In the genomic region with DNA sequence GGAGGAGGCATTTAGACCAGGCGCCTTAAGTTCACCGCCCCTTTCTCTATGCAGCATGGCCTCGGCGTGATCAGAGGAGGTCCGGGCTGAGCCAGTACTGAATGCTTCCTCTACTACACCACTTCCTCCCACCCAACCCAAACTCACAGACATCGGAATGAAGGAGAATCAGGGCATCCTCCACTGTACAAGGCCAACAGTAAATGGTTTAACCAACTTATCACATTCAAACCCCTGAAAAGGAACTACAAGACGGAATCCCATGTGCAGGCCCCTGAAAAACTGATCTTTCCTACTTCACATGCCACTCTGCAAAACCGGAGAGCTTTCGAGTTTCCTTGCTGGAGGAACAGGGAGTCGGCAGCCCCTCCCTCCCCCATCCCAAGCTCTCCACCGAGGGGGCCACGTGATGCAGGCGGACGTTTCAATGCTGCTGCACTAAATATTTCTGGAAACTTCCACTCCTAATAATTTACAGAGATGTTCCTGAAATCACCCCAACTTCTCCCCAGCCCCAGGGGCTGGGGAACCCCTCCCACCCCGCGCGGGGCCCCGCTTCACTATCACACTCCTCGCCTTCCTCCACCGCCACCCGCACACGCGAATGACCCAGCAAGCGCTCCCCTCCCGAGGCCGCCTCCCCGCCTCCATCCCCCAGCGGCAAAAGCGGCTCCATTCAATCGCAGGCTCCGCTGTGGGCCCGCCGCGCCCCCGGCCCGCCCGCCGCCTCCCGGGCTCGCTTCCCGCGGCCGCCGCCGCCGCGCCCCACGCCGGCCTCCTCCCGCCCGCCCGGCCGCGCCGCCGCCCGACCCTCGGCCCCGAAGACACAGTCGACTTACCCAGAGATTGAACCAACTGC, we compare ENCODE assay signal across 8 cellular contexts.
A peak's percentile ranks its signal among the peaks of the same experiment; 100 is the strongest.
DNase-seq lines count a peak whose midpoint lies in the region; ATAC-seq and TF ChIP-seq lines count a peak whose summit lies in the region.

No MANE protein-coding gene starts in this region.

- in situ Hi-C loops in astrocyte of the spinal cord (cut with HindIII; ENCODE audit: low sequenced_read_pairs), result no loop called here

- peak; percentile 39 for ATAC-seq in HG02840 (IDR thresholded peaks at IDR 0.05; ENCODE audit: low FRiP score, unreplicated experiment)

- peak overlapping the region; percentile 98 for H3K4me3 ChIP-seq in astrocyte of the spinal cord (ENCODE audit: low read depth, low read length)
- peak overlapping the region; percentile 89 for H3K4me3 ChIP-seq in retinal pigment epithelial cell (ENCODE audit: low read length)

- peak; percentile 77 for TF ChIP-seq POLR2A in GM15510 (IDR thresholded peaks at IDR 0.05; ENCODE audit: borderline replicate concordance, extremely low read depth, insufficient read length)

- TF ChIP-seq CTCF in astrocyte of the spinal cord (IDR thresholded peaks at IDR 0.05; ENCODE audit: low read depth, low read length) (no peak), retinal pigment epithelial cell (conservative IDR thresholded peaks at IDR 0.05; ENCODE audit: low read depth, low read length) (no peak)

- peak; percentile 60 for DNase-seq in NCI-H1436 treated with DMSO at 0.1 percent for 48 hours (lab: John Stamatoyannopoulos, UW)
- peak; percentile 47 for DNase-seq in T1000 (lab: John Stamatoyannopoulos, UW)
- peak; percentile 90 for DNase-seq in astrocyte of the spinal cord (ENCODE audit: low read depth, low spot score)
- DNase-seq in hypothalamus (lab: John Stamatoyannopoulos, UW), result peak; percentile 26 to 93 (median 70)
- DNase-seq in retinal pigment epithelial cell (ENCODE audit: low read depth), result peak; percentile 71
- no peak for DNase-seq in HPDE6-E6E7 (ENCODE audit: extremely low spot score)
